In the genomic region with DNA sequence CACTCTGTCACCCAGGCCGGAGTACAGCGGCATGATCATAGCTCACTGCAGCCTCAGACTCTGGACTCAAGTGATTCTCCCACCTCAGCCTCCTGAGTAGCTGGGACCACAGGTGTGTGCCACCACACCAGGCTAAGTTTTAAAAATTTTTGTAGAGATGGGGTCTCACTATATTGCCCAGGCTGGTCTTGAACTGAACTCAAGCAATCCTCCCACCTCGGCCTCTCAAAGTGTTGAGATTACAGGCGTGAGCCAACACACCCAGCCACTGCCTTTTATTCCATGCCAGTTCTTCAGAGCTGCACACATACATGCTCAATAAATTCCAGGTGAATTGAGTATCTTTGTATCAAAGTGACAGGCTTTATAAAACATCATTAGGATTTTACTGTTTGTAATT, we compare ENCODE assay signal across 14 cellular contexts. TPM values are rescaled to one million over a fixed set of nuclear protein-coding genes. Genes with fewer than 3 reads are reported as not detected.
DNase-seq lines count a peak whose midpoint lies in the region; ATAC-seq, FAIRE-seq and TF ChIP-seq lines count a peak whose summit lies in the region.
"Had no signal": no experiment of that assay in that cellular context is flagged by ENCODE, and none has a peak within 500 bp of the region (broad histone marks: within the 10 kb centered on the region; RNA-seq: fewer than 3 reads in every experiment).

No MANE protein-coding gene starts in this region.

- peaks cover 23 to 32% (median 31%) of the 10 kb centered on the region in 3 donors for H3K4me1 Mint-ChIP-seq in CD8-positive, alpha-beta memory T cell
- H3K4me1 Mint-ChIP-seq in naive thymus-derived CD4-positive, alpha-beta T cell: peaks cover 15 to 37% (median 29%) of the 10 kb centered on the region in 7 donors

- no peak for FAIRE-seq in HepG2 (lab: Jason Lieb, UNC)
- FAIRE-seq: GM18507, H54 had no signal

- no TSS peak for BruUV-seq in HepG2 (replicated peaks; lab: Mats Ljungman, UMichigan)

- ATAC-seq in HepG2 (no peak), right lobe of liver (no peak)
- ATAC-seq in naive thymus-derived CD4-positive, alpha-beta T cell: no peak
- ATAC-seq: HCT116 had no signal

- H3K27ac ChIP-seq in HepG2 (ENCODE audit: extremely low read length, insufficient read depth, low read length): no peak overlapping the region
- no peak overlapping the region for H3K27ac ChIP-seq in right lobe of liver
- H3K27ac ChIP-seq in CD8-positive, alpha-beta memory T cell (ENCODE audit: low read depth, low read length): no peak overlapping the region
- H3K27ac ChIP-seq in RWPE1: peak overlapping the region; percentile 38; the same call in 1 of the 2 replicates
- peak overlapping the region; percentile 91 for H3K27ac ChIP-seq in naive thymus-derived CD4-positive, alpha-beta T cell (ENCODE audit: low read depth, low read length)
- H3K27ac ChIP-seq: BLaER1 had no signal

- H3K4me3 ChIP-seq in HepG2 (replicated peaks in 1 of 3; ENCODE audit: insufficient read depth in 1 of 3, low read depth in 2 of 3, low read length in 3 of 3) (no peak overlapping the region), right lobe of liver (no peak overlapping the region)
- no peak overlapping the region for H3K4me3 ChIP-seq in CD8-positive, alpha-beta memory T cell (ENCODE audit: low read length)
- no peak overlapping the region for H3K4me3 ChIP-seq in naive thymus-derived CD4-positive, alpha-beta T cell (ENCODE audit: low read length)
- H3K4me3 ChIP-seq: BLaER1 had no signal

- TF ChIP-seq POLR2A in HepG2 (IDR thresholded peaks at IDR 0.05; ENCODE audit: insufficient read depth in 1 of 2, low read depth in 2 of 2, low read length in 2 of 2) (no peak), right lobe of liver (IDR thresholded peaks at IDR 0.05) (no peak)

- POLR2A ChIA-PET in HepG2 (lab: Yijun Ruan, JAX): interaction anchor here (3.6 kb wide), 1 partner anchor 18 kb away, joined by 17 read pairs; the partner anchor contains the start of gene PSMA1
- POLR2A ChIA-PET in CD8-positive, alpha-beta memory T cell (lab: Charles Lee): no interaction called here
- POLR2A ChIA-PET in RWPE1 (lab: Yijun Ruan, JAX; ENCODE audit: low non-redundant PET): no interaction called here
- POLR2A ChIA-PET in naive thymus-derived CD4-positive, alpha-beta T cell (lab: Charles Lee): no interaction called here

- H3K79me2 ChIP-seq in HepG2 (ENCODE audit: insufficient read depth, low read length): peaks cover 26% of the 10 kb centered on the region

- no peaks in the 10 kb centered on the region for H3K27me3 Mint-ChIP-seq in CD8-positive, alpha-beta memory T cell
- no peaks in the 10 kb centered on the region for H3K27me3 Mint-ChIP-seq in naive thymus-derived CD4-positive, alpha-beta T cell

- peak overlapping the region in 6 of 8 donors; percentile 36 to 99 (median 68) for H3K27ac Mint-ChIP-seq in CD8-positive, alpha-beta memory T cell
- peak overlapping the region in 2 of 9 donors; percentile 56 to 65 for H3K27ac Mint-ChIP-seq in naive thymus-derived CD4-positive, alpha-beta T cell

- no peaks in the 10 kb centered on the region for H3K9me3 ChIP-seq in HepG2 (ENCODE audit: low read length)
- H3K9me3 ChIP-seq in right lobe of liver: no peaks in the 10 kb centered on the region
- no peaks in the 10 kb centered on the region for H3K9me3 ChIP-seq in CD8-positive, alpha-beta memory T cell (ENCODE audit: low read length)
- no peaks in the 10 kb centered on the region for H3K9me3 ChIP-seq in naive thymus-derived CD4-positive, alpha-beta T cell (ENCODE audit: control insufficient read depth in 2 of 3, low read length in 3 of 3)
- H3K9me3 ChIP-seq: BLaER1 had no signal

- H3K4me3 Mint-ChIP-seq in CD8-positive, alpha-beta memory T cell: no peak overlapping the region
- H3K4me3 Mint-ChIP-seq in naive thymus-derived CD4-positive, alpha-beta T cell: no peak overlapping the region

- no peaks in the 10 kb centered on the region for H3K9me3 Mint-ChIP-seq in CD8-positive, alpha-beta memory T cell
- H3K9me3 Mint-ChIP-seq in naive thymus-derived CD4-positive, alpha-beta T cell: peaks cover 0 to 3% (median 0%) of the 10 kb centered on the region in 11 donors

- TF ChIP-seq CTCF in HepG2 (CRISPR knock-in tag; IDR thresholded peaks at IDR 0.05): no peak
- no peak for TF ChIP-seq CTCF in right lobe of liver (IDR thresholded peaks at IDR 0.05)
- no peak for TF ChIP-seq CTCF in RWPE1 (conservative IDR thresholded peaks at IDR 0.05; ENCODE audit: low read depth)

- H4K20me1 ChIP-seq in HepG2 (ENCODE audit: insufficient read depth, low read length): peaks cover 3% of the 10 kb centered on the region; the same call in 1 of the 2 replicates

- in situ Hi-C loops in HepG2 (cut with HindIII; ENCODE audit: extremely low pct_ligation_motif_present, low pct_unique_long_range_greater_than_20kb): no loop called here

- DNase-seq in HepG2 (ENCODE audit: low spot score): no peak
- no peak for DNase-seq in right lobe of liver
- DNase-seq in CD8-positive, alpha-beta memory T cell: no peak
- DNase-seq in RWPE1 (ENCODE audit: low spot score): no peak
- DNase-seq in naive thymus-derived CD4-positive, alpha-beta T cell: no peak
- DNase-seq in SHP77 (lab: John Stamatoyannopoulos, UW): no peak
- no peak for DNase-seq in NCI-H187 (lab: John Stamatoyannopoulos, UW)
- DNase-seq: Calu3, DMS 273 treated with DMSO at 0.1 percent for 48 hours, IMR-90 had no signal

- no peak overlapping the region for H2AFZ ChIP-seq in HepG2 (ENCODE audit: low read length)

- TF ChIP-seq EP300 in HepG2 (IDR thresholded peaks at IDR 0.05; ENCODE audit: low read depth in 2 of 2, low read length in 2 of 2) (no peak), HepG2 (CRISPR knock-in tag; IDR thresholded peaks at IDR 0.05; ENCODE audit: borderline replicate concordance) (no peak)

- H3K9ac ChIP-seq in HepG2 (ENCODE audit: insufficient read depth, low read depth, low read length): no peak overlapping the region
- H3K9ac ChIP-seq: BLaER1 had no signal

- H3K27me3 ChIP-seq in HepG2 (ENCODE audit: control insufficient read depth in 1 of 2, insufficient read depth in 2 of 2, low read length in 2 of 2) (no peaks in the 10 kb centered on the region; a peak in 1 of 5 replicates), right lobe of liver (no peaks in the 10 kb centered on the region)
- H3K27me3 ChIP-seq in CD8-positive, alpha-beta memory T cell (ENCODE audit: insufficient read depth, low read length, poor library complexity, severe bottlenecking): no peaks in the 10 kb centered on the region
- no peaks in the 10 kb centered on the region for H3K27me3 ChIP-seq in naive thymus-derived CD4-positive, alpha-beta T cell (ENCODE audit: control insufficient read depth in 2 of 2, insufficient read depth in 2 of 2, low read length in 2 of 2)
- H3K27me3 ChIP-seq: BLaER1 had no signal

- intact Hi-C loops in HepG2 (cut with micrococcal nuclease; ENCODE audit: unreplicated experiment) (no loop called here), right lobe of liver (cut with DNase I) (no loop called here)
- intact Hi-C loops in naive thymus-derived CD4-positive, alpha-beta T cell (cut with micrococcal nuclease): no loop called here

- CTCF ChIA-PET in HepG2 (lab: Yijun Ruan, JAX; ENCODE audit: low intra/inter-chr PET ratio, low total read pairs) (no interaction called here), RWPE1 (lab: Yijun Ruan, JAX) (no interaction called here)
- CTCF ChIA-PET in CD8-positive, alpha-beta memory T cell (lab: Charles Lee): no interaction called here
- CTCF ChIA-PET in naive thymus-derived CD4-positive, alpha-beta T cell (lab: Charles Lee): interaction anchor here (0.5 kb wide), 1 partner anchor 12 kb away, joined by 3 read pairs; no protein-coding TSS in a partner anchor

- H3K4me1 ChIP-seq in HepG2 (ENCODE audit: insufficient read depth, low read length): peaks cover 15% of the 10 kb centered on the region
- peaks cover 0 to 14% (median 3%) of the 10 kb centered on the region in 4 donors for H3K4me1 ChIP-seq in right lobe of liver
- H3K4me1 ChIP-seq in CD8-positive, alpha-beta memory T cell (ENCODE audit: insufficient read depth, low read length): peaks cover 21% of the 10 kb centered on the region
- peaks cover 0 to 10% of the 10 kb centered on the region in 2 donors for H3K4me1 ChIP-seq in naive thymus-derived CD4-positive, alpha-beta T cell (ENCODE audit: control insufficient read depth in 2 of 2, insufficient read depth in 2 of 2, low read length in 2 of 2)

- peaks cover 9 to 63% (median 24%) of the 10 kb centered on the region in 3 donors for H3K36me3 Mint-ChIP-seq in CD8-positive, alpha-beta memory T cell
- peaks cover 9 to 33% (median 25%) of the 10 kb centered on the region in 5 donors for H3K36me3 Mint-ChIP-seq in naive thymus-derived CD4-positive, alpha-beta T cell

- WGBS in HepG2 (ENCODE audit: low lambda C conversion rate): 98% methylated on average over 4 of the region's 4 CpGs
- whole genome bisulfite sequencing in right lobe of liver (ENCODE audit: insufficient coverage, low coverage, low lambda C conversion rate, missing lambda C conversion rate): 96% methylated on average over 4 of the region's 4 CpGs

- peaks cover 7 to 37% of the 10 kb centered on the region in 2 experiments for H3K36me3 ChIP-seq in HepG2 (replicated peaks in 1 of 2; ENCODE audit: control insufficient read depth in 1 of 2, insufficient read depth in 2 of 2, low read length in 2 of 2)
- peaks cover 0 to 46% (median 23%) of the 10 kb centered on the region in 4 donors for H3K36me3 ChIP-seq in right lobe of liver
- peaks cover 22% of the 10 kb centered on the region for H3K36me3 ChIP-seq in CD8-positive, alpha-beta memory T cell (ENCODE audit: insufficient read depth, low read length)
- H3K36me3 ChIP-seq in naive thymus-derived CD4-positive, alpha-beta T cell (ENCODE audit: control insufficient read depth in 2 of 3, insufficient read depth in 3 of 3, low read length in 3 of 3): peaks cover 17 to 43% (median 19%) of the 10 kb centered on the region in 3 experiments

- no peak for TF ChIP-seq RAD21 in HepG2 (CRISPR knock-in tag; IDR thresholded peaks at IDR 0.05)

- no peak overlapping the region for H3K4me2 ChIP-seq in HepG2 (ENCODE audit: low read depth, low read length)

RNA-seq across cellular contexts. Expression of gene COPB1, which starts 2.4 kb away (rescaled TPM):
- 195 and 221 TPM in 2 replicates for total RNA-seq in HepG2 (2016; rRNA removed; fragmentation: Illumina TruSeq; extraction: Trizol)
- 23.3 and 28.3 TPM in 2 replicates for total RNA-seq in HepG2 (2016; cell fraction: cytosol; rRNA removed; fragmentation: Illumina TruSeq; extraction: Trizol; ENCODE audit: low read depth)
- 186 and 215 TPM in 2 replicates for total RNA-seq in HepG2 (2016; cell fraction: insoluble cytoplasmic fraction; rRNA removed; fragmentation: Illumina TruSeq; extraction: Trizol)
- total RNA-seq in HepG2 (2016; cell fraction: membrane; rRNA removed; fragmentation: Illumina TruSeq; extraction: Trizol): 37.8 and 46.3 TPM in 2 replicates
- 130 and 143 TPM in 2 replicates for total RNA-seq in HepG2 (2016; cell fraction: nucleus; rRNA removed; fragmentation: Illumina TruSeq; extraction: Trizol)
- 94.5 and 114 TPM in 2 replicates for polyA plus RNA-seq in HepG2 (2011; rRNA removed)
- 50.8 and 58.8 TPM in 2 replicates for polyA plus RNA-seq in HepG2 (2011; cell fraction: cytosol; rRNA removed)
- 48.6 and 56.6 TPM in 2 replicates for polyA plus RNA-seq in HepG2 (2011; cell fraction: nucleus; rRNA removed)
- 70.2 and 87.2 TPM in 2 replicates for polyA plus RNA-seq in HepG2 (2012)
- 7.4 and 7.8 TPM in 2 replicates for polyA plus RNA-seq in HepG2 (2016; cell fraction: cytosol; fragmentation: Illumina TruSeq; extraction: Trizol; ENCODE audit: low read depth)
- polyA plus RNA-seq in HepG2 (2016; cell fraction: insoluble cytoplasmic fraction; fragmentation: Illumina TruSeq; extraction: Trizol; ENCODE audit: low read depth): 127 and 130 TPM in 2 replicates
- 15.2 and 16.9 TPM in 2 replicates for polyA plus RNA-seq in HepG2 (2016; cell fraction: membrane; fragmentation: Illumina TruSeq; extraction: Trizol; ENCODE audit: low read depth)
- 128 and 134 TPM in 2 replicates for polyA plus RNA-seq in HepG2 (2016; cell fraction: nucleus; fragmentation: Illumina TruSeq; extraction: Trizol; ENCODE audit: insufficient read depth, low read depth)
- 68.5 and 75.1 TPM in 2 replicates for polyA minus RNA-seq in HepG2 (2011; rRNA and poly(A)+ RNA removed; ENCODE audit: low replicate concordance)
- 114 and 128 TPM in 2 replicates for polyA minus RNA-seq in HepG2 (2011; cell fraction: cytosol; rRNA and poly(A)+ RNA removed)
- polyA minus RNA-seq in HepG2 (2011; cell fraction: nucleus; rRNA and poly(A)+ RNA removed): 115 and 138 TPM in 2 replicates
- 10 to 100 TPM; 39.1 to 77.8 (median 56.6) TPM for total RNA-seq in right lobe of liver
- 100 to 1,000 TPM; 104 to 111 TPM for total RNA-seq in CD8-positive, alpha-beta memory T cell
- polyA plus RNA-seq in CD8-positive, alpha-beta memory T cell: 76.4 TPM
- 100 to 1,000 TPM in 1 of 5 experiments, 10 to 100 TPM in 4; 73.4 to 102 (median 75.9) TPM for total RNA-seq in naive thymus-derived CD4-positive, alpha-beta T cell
- polyA plus RNA-seq in naive thymus-derived CD4-positive, alpha-beta T cell: 10 to 100 TPM; 57.8 to 81.2 TPM

RNA-seq across cellular contexts. Expression of gene PSMA1, which starts 18.1 kb away (rescaled TPM):
- total RNA-seq in HepG2 (2016; rRNA removed; fragmentation: Illumina TruSeq; extraction: Trizol) (229 and 297 TPM in 2 replicates), right lobe of liver (10 to 100 TPM; 69.4 to 95.1 (median 90.7) TPM)
- 86.1 and 98.3 TPM in 2 replicates for total RNA-seq in HepG2 (2016; cell fraction: cytosol; rRNA removed; fragmentation: Illumina TruSeq; extraction: Trizol; ENCODE audit: low read depth)
- 235 and 298 TPM in 2 replicates for total RNA-seq in HepG2 (2016; cell fraction: insoluble cytoplasmic fraction; rRNA removed; fragmentation: Illumina TruSeq; extraction: Trizol)
- total RNA-seq in HepG2 (2016; cell fraction: membrane; rRNA removed; fragmentation: Illumina TruSeq; extraction: Trizol): 151 and 152 TPM in 2 replicates
- total RNA-seq in HepG2 (2016; cell fraction: nucleus; rRNA removed; fragmentation: Illumina TruSeq; extraction: Trizol): 206 and 228 TPM in 2 replicates
- 147 and 188 TPM in 2 replicates for polyA plus RNA-seq in HepG2 (2011; rRNA removed)
- 93.4 and 123 TPM in 2 replicates for polyA plus RNA-seq in HepG2 (2011; cell fraction: cytosol; rRNA removed)
- 205 and 235 TPM in 2 replicates for polyA plus RNA-seq in HepG2 (2011; cell fraction: nucleus; rRNA removed)
- polyA plus RNA-seq in HepG2 (2012): 150 and 164 TPM in 2 replicates
- polyA plus RNA-seq in HepG2 (2016; cell fraction: cytosol; fragmentation: Illumina TruSeq; extraction: Trizol; ENCODE audit: low read depth): 104 and 115 TPM in 2 replicates
- polyA plus RNA-seq in HepG2 (2016; cell fraction: insoluble cytoplasmic fraction; fragmentation: Illumina TruSeq; extraction: Trizol; ENCODE audit: low read depth): 277 and 286 TPM in 2 replicates
- 132 and 150 TPM in 2 replicates for polyA plus RNA-seq in HepG2 (2016; cell fraction: membrane; fragmentation: Illumina TruSeq; extraction: Trizol; ENCODE audit: low read depth)
- 379 and 390 TPM in 2 replicates for polyA plus RNA-seq in HepG2 (2016; cell fraction: nucleus; fragmentation: Illumina TruSeq; extraction: Trizol; ENCODE audit: insufficient read depth, low read depth)
- 69.2 and 105 TPM in 2 replicates for polyA minus RNA-seq in HepG2 (2011; rRNA and poly(A)+ RNA removed; ENCODE audit: low replicate concordance)
- 60.5 and 74.7 TPM in 2 replicates for polyA minus RNA-seq in HepG2 (2011; cell fraction: cytosol; rRNA and poly(A)+ RNA removed)
- polyA minus RNA-seq in HepG2 (2011; cell fraction: nucleus; rRNA and poly(A)+ RNA removed): 131 and 140 TPM in 2 replicates
- total RNA-seq in CD8-positive, alpha-beta memory T cell: 100 to 1,000 TPM; 337 to 344 TPM
- 159 TPM for polyA plus RNA-seq in CD8-positive, alpha-beta memory T cell
- 100 to 1,000 TPM; 103 to 253 (median 120) TPM for total RNA-seq in naive thymus-derived CD4-positive, alpha-beta T cell
- polyA plus RNA-seq in naive thymus-derived CD4-positive, alpha-beta T cell: 100 to 1,000 TPM; 128 to 171 TPM

Comparison
In these comparisons a context has a peak if more than half of its experiments do, and no peak if none do; other contexts are left out.
1. H3K27ac ChIP-seq: peak in RWPE1 (single experiment) and naive thymus-derived CD4-positive, alpha-beta T cell (single experiment); none in HepG2 (single experiment), right lobe of liver (0 of 3) and CD8-positive, alpha-beta memory T cell (single experiment).